17 cellular contexts compared by ENCODE assay signal in genomic region chr11:73317803-73318202, GRCh38. TPM values are rescaled to one million over a fixed set of nuclear protein-coding genes. Genes with fewer than 3 reads are reported as not detected.
DNase-seq lines count a peak whose midpoint lies in the region; ATAC-seq, FAIRE-seq and TF ChIP-seq lines count a peak whose summit lies in the region.
"Had no signal": no experiment of that assay in that cellular context is flagged by ENCODE, and none has a peak within 500 bp of the region (broad histone marks: within the 10 kb centered on the region; RNA-seq: fewer than 3 reads in every experiment).

No MANE protein-coding gene starts in this region.

- H3K4me1 ChIP-seq in Peyer's patch (peaks cover 0 to 66% (median 4%) of the 10 kb centered on the region in 4 donors), duodenal mucosa (ENCODE audit: control insufficient read depth in 1 of 2, insufficient read depth in 2 of 2, low read length in 2 of 2) (peaks cover 29 to 34% of the 10 kb centered on the region in 2 donors), mesenchymal stem cell (ENCODE audit: control insufficient read depth, insufficient read depth, low read depth, low read length) (peaks cover 76% of the 10 kb centered on the region), suprapubic skin (peaks cover 49% of the 10 kb centered on the region)

- H3K4ac ChIP-seq in mesenchymal stem cell (ENCODE audit: low read depth in 1 of 2, low read length in 2 of 2), result peak overlapping the region in 1 of 2 experiments; percentile 21

- H3K14ac ChIP-seq in mesenchymal stem cell (ENCODE audit: low read length in 2 of 2), result peak overlapping the region in 1 of 2 experiments; percentile 84

- peak overlapping the region; percentile 1 to 73 for H2BK12ac ChIP-seq in mesenchymal stem cell (ENCODE audit: low read length in 2 of 2)

- DNase-seq in Peyer's patch (no peak), mesenchymal stem cell (peak; percentile 44), suprapubic skin (ENCODE audit: low spot score in 2 of 2) (no peak), putamen (ENCODE audit: low spot score) (no peak), D721Med (ENCODE audit: insufficient read length, low spot score) (no peak), germinal center (ENCODE audit: low spot score) (no peak)
- DNase-seq: activated effector memory CD4-positive, alpha-beta T cell treated with anti-CD3 and anti-CD28 coated beads, Interleukin-2, amount 50 U/mL, for 16 hours; DMS153; effector memory CD8-positive, alpha-beta T cell; foreskin fibroblast; immature natural killer cell; NCI-H146; OCI-M1; stimulated activated CD4-positive, alpha-beta T cell treated with anti-CD3 and anti-CD28 coated beads, Interleukin-15, amount 100 ng/mL, for 24 hours had no signal

- H3K9me3 ChIP-seq in Peyer's patch (no peaks in the 10 kb centered on the region), duodenal mucosa (ENCODE audit: control insufficient read depth in 1 of 2, low read length in 2 of 2) (no peaks in the 10 kb centered on the region), mesenchymal stem cell (ENCODE audit: control insufficient read depth, low read length) (no peaks in the 10 kb centered on the region), suprapubic skin (no peaks in the 10 kb centered on the region)

- H2AK5ac ChIP-seq in mesenchymal stem cell (ENCODE audit: low read length, severe bottlenecking), result peak overlapping the region; percentile 10

- H3K18ac ChIP-seq in mesenchymal stem cell (ENCODE audit: low read depth in 1 of 2, low read length in 2 of 2), result peak overlapping the region in 1 of 2 experiments; percentile 79

- no peak for TF ChIP-seq POLR2A in Peyer's patch (IDR thresholded peaks at IDR 0.05)
- no peak for TF ChIP-seq POLR2A in suprapubic skin (IDR thresholded peaks at IDR 0.05)

- peak overlapping the region; percentile 20 for H4K8ac ChIP-seq in mesenchymal stem cell (ENCODE audit: low read length)

- no peak overlapping the region for H2AFZ ChIP-seq in mesenchymal stem cell (ENCODE audit: low read depth, low read length)

- H3K23ac ChIP-seq in mesenchymal stem cell (ENCODE audit: low read length in 2 of 2), result no peak overlapping the region

- no peak overlapping the region for H3K4me2 ChIP-seq in mesenchymal stem cell (ENCODE audit: low read length, poor library complexity, severe bottlenecking)

- no peak overlapping the region for H2BK120ac ChIP-seq in mesenchymal stem cell (ENCODE audit: low read depth, low read length)

- TF ChIP-seq CTCF in Peyer's patch (IDR thresholded peaks at IDR 0.05) (no peak), suprapubic skin (IDR thresholded peaks at IDR 0.05) (no peak), D721Med (IDR thresholded peaks at IDR 0.05; ENCODE audit: insufficient read depth, missing control alignments) (no peak)

- H3K36me3 ChIP-seq in Peyer's patch, result no peaks in the 10 kb centered on the region
- H3K36me3 ChIP-seq in duodenal mucosa (ENCODE audit: control insufficient read depth in 1 of 2, insufficient read depth in 2 of 2, low read length in 2 of 2), result no peaks in the 10 kb centered on the region
- H3K36me3 ChIP-seq in mesenchymal stem cell (ENCODE audit: control insufficient read depth in 1 of 2, insufficient read depth in 2 of 2, low read depth in 1 of 2, low read length in 2 of 2), result peaks cover 16 to 35% of the 10 kb centered on the region in 2 experiments
- H3K36me3 ChIP-seq in suprapubic skin, result no peaks in the 10 kb centered on the region

- H2BK15ac ChIP-seq in mesenchymal stem cell (ENCODE audit: low read depth, poor library complexity, severe bottlenecking), result no peak overlapping the region

- H2BK5ac ChIP-seq in mesenchymal stem cell (ENCODE audit: low read depth, low read length, poor library complexity, severe bottlenecking), result no peak overlapping the region

- H3K27ac ChIP-seq in Peyer's patch (peak overlapping the region in 3 of 4 donors; percentile 27 to 94 (median 49)), duodenal mucosa (ENCODE audit: low read depth, low read length) (peak overlapping the region; percentile 52), mesenchymal stem cell (ENCODE audit: low read length, poor library complexity, severe bottlenecking) (no peak overlapping the region), suprapubic skin (peak overlapping the region; percentile 57)

- FAIRE-seq in D721Med (lab: Jason Lieb, UNC), result no peak

- TF ChIP-seq EP300 in suprapubic skin (IDR thresholded peaks at IDR 0.05), result no peak

- H3K9ac ChIP-seq in duodenal mucosa (ENCODE audit: low read depth in 1 of 2, low read length in 2 of 2), result no peak overlapping the region
- peak overlapping the region; percentile 11 for H3K9ac ChIP-seq in mesenchymal stem cell (ENCODE audit: low read length)

- H4K91ac ChIP-seq in mesenchymal stem cell (ENCODE audit: low read length), result peak overlapping the region; percentile 45

- 82% methylated on average over 3 of the region's 3 CpGs for WGBS in mesenchymal stem cell
- 65% methylated on average over 2 of the region's 3 CpGs for WGBS in suprapubic skin

- H3K27me3 ChIP-seq in Peyer's patch, result no peaks in the 10 kb centered on the region
- H3K27me3 ChIP-seq in duodenal mucosa (ENCODE audit: control insufficient read depth in 1 of 2, insufficient read depth in 2 of 2, low read length in 2 of 2), result no peaks in the 10 kb centered on the region
- no peaks in the 10 kb centered on the region for H3K27me3 ChIP-seq in mesenchymal stem cell (ENCODE audit: control insufficient read depth in 1 of 2, insufficient read depth in 1 of 2, low read length in 2 of 2)
- H3K27me3 ChIP-seq in suprapubic skin, result no peaks in the 10 kb centered on the region

- no peak for ATAC-seq in HG02840 (IDR thresholded peaks at IDR 0.05; ENCODE audit: low FRiP score, unreplicated experiment)
- ATAC-seq: effector memory CD8-positive, alpha-beta T cell had no signal

- H3K4me3 ChIP-seq in Peyer's patch, result no peak overlapping the region
- H3K4me3 ChIP-seq in duodenal mucosa (ENCODE audit: low read depth in 1 of 2, low read length in 2 of 2), result no peak overlapping the region
- H3K4me3 ChIP-seq in mesenchymal stem cell (ENCODE audit: insufficient read depth in 1 of 2, low read depth in 1 of 2, low read length in 2 of 2), result no peak overlapping the region
- H3K4me3 ChIP-seq in suprapubic skin, result no peak overlapping the region

- H3K79me1 ChIP-seq in mesenchymal stem cell (replicated peaks; ENCODE audit: low read length, poor library complexity, severe bottlenecking), result no peaks in the 10 kb centered on the region

RNA-seq across cellular contexts. Expression of gene ARHGEF17, which starts 9.7 kb away (rescaled TPM):
- 10 to 100 TPM in 3 of 4 donors, 1 to 10 TPM in 1; 3.2 to 33.8 (median 17.4) TPM for total RNA-seq in Peyer's patch
- 69.6 TPM for polyA plus RNA-seq in mesenchymal stem cell (2013, experiment 1 of 2)
- polyA plus RNA-seq in mesenchymal stem cell (2013, experiment 2 of 2), result 65.7 TPM
- total RNA-seq in suprapubic skin, result 10 to 100 TPM in 2 of 4 donors, 1 to 10 TPM in 2; 8.3 to 25.0 (median 9.7) TPM
- polyA plus RNA-seq: immature natural killer cell had no signal

RNA-seq across cellular contexts. Expression of gene P2RY6, which starts 45.7 kb away (rescaled TPM):
- total RNA-seq in Peyer's patch, result 1 to 10 TPM in 3 of 4 donors, not detected in 1; 1.5 to 6.6 (median 2.3) TPM
- polyA plus RNA-seq in mesenchymal stem cell (2013, experiment 1 of 2), result 0.35 TPM
- 0.21 TPM for polyA plus RNA-seq in mesenchymal stem cell (2013, experiment 2 of 2)
- under 1 TPM in 3 of 4 donors, not detected in 1; 0.38 to 0.89 (median 0.38) TPM for total RNA-seq in suprapubic skin
- total RNA-seq: osteocyte had no signal

RNA-seq across cellular contexts. Expression of gene RELT, which starts 58.4 kb away (rescaled TPM):
- 10 to 100 TPM in 1 of 4 donors, 1 to 10 TPM in 3; 1.2 to 19.0 (median 4.7) TPM for total RNA-seq in Peyer's patch
- 2.6 TPM for polyA plus RNA-seq in mesenchymal stem cell (2013, experiment 1 of 2)
- 3.0 TPM for polyA plus RNA-seq in mesenchymal stem cell (2013, experiment 2 of 2)
- total RNA-seq in suprapubic skin, result 10 to 100 TPM in 1 of 4 donors, 1 to 10 TPM in 3; 1.9 to 11.2 (median 4.2) TPM
